In the genomic region with DNA sequence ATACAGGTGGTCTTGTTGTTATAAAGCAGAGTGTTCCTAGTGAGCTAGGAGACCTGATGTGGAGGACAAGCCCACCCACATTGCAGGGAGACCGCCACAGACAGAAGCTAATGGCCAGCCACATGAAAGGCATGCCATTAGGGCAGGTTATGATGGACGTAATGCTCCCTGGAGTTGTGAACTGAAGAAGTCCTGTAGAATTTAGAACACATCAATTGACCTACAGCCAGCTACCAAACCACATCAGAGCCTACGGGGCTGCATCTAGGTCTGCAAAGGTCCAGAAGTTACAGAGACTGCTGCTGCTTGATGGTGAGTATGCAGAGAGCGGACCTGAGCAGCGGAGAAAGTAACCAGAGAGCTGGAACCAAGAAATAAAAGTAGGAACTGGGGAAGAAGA, we compare ENCODE assay signal across 19 cellular contexts.
A peak's percentile ranks its signal among the peaks of the same experiment; 100 is the strongest.
DNase-seq lines count a peak whose midpoint lies in the region; ATAC-seq and TF ChIP-seq lines count a peak whose summit lies in the region.
"Had no signal": no experiment of that assay in that cellular context is flagged by ENCODE, and none has a peak within 500 bp of the region (broad histone marks: within the 10 kb centered on the region; RNA-seq: fewer than 3 reads in every experiment).

No MANE protein-coding gene starts in this region.

- H3K4me1 ChIP-seq in ACC112 (ENCODE audit: control insufficient read depth, insufficient read depth, low read length, unreplicated experiment) (peaks cover 64% of the 10 kb centered on the region), PC-9 (replicated peaks; ENCODE audit: insufficient read depth) (peaks cover 43% of the 10 kb centered on the region), osteoblast (ENCODE audit: insufficient read depth, low read length) (peaks cover 49% of the 10 kb centered on the region)
- H3K4me1 ChIP-seq: HAP-1 had no signal

- POLR2A ChIA-PET in PC-9 (lab: Charles Lee; ENCODE audit: unreplicated experiment): no interaction called here

- CTCF ChIA-PET in PC-9 (lab: Charles Lee): no interaction called here

- no peaks in the 10 kb centered on the region for H3K27me3 Mint-ChIP-seq in dendritic cell treated with granulocyte-macrophage colony-stimulating factor and Interleukin-4, amounts not matched to agents 40 ng/mL and 50 ng/mL, for 4 days
- H3K27me3 Mint-ChIP-seq: CD8-positive, alpha-beta memory T cell had no signal

- no peak overlapping the region for H3K4me3 ChIP-seq in ACC112 (ENCODE audit: low read depth, low read length)
- H3K4me3 ChIP-seq in PC-9: no peak overlapping the region
- peak overlapping the region; percentile 16 for H3K4me3 ChIP-seq in osteoblast (ENCODE audit: insufficient read depth, low read length)
- H3K4me3 ChIP-seq: BLaER1 treated with 17β-estradiol and CSF1 and Interleukin-3, amounts not matched to agents 10 nM and 100 nM; HAP-1 had no signal

- H3K4me3 Mint-ChIP-seq in dendritic cell treated with granulocyte-macrophage colony-stimulating factor and Interleukin-4, amounts not matched to agents 40 ng/mL and 50 ng/mL, for 4 days: no peak overlapping the region
- H3K4me3 Mint-ChIP-seq: CD8-positive, alpha-beta memory T cell had no signal

- intact Hi-C loops in PC-9 (cut with micrococcal nuclease; ENCODE audit: unreplicated experiment): loop anchor here (5.0 kb wide), 1 partner anchor 174 kb away; no protein-coding TSS in a partner anchor
- intact Hi-C loops in dendritic cell treated with granulocyte-macrophage colony-stimulating factor and Interleukin-4, amounts not matched to agents 40 ng/mL and 50 ng/mL, for 4 days (cut with micrococcal nuclease): no loop called here

- DNase-seq in PC-9 (no peak), osteoblast (ENCODE audit: insufficient read length, low spot score, missing footprints) (no peak), DMS 273 (lab: John Stamatoyannopoulos, UW; ENCODE audit: unreplicated experiment) (no peak), activated T-cell treated with anti-CD3 and anti-CD28 coated beads for 4 hours (no peak)
- DNase-seq: CD8-positive, alpha-beta memory T cell; KG1; MV-4-11; NCI-H187; NCI-H2107; NCI-H510A; NCI-H748 treated with DMSO at 0.1 percent for 48 hours; NK-92 treated with Interleukin-12 subunit alpha and Interleukin-12 subunit beta, amount 100 ng/mL, for 24 hours; SHP77 treated with DMSO at 0.1 percent for 48 hours had no signal

- peak overlapping the region; percentile 98 for H3K27ac ChIP-seq in ACC112 (ENCODE audit: low read depth, low read length)
- H3K27ac ChIP-seq in PC-9: peak overlapping the region; percentile 97
- peak overlapping the region; percentile 78 for H3K27ac ChIP-seq in osteoblast (ENCODE audit: low read depth, low read length)

- H2AFZ ChIP-seq in ACC112 (ENCODE audit: low read length, unreplicated experiment) (no peak overlapping the region), PC-9 (no peak overlapping the region), osteoblast (ENCODE audit: low read length) (no peak overlapping the region)

- H3K27ac Mint-ChIP-seq in dendritic cell treated with granulocyte-macrophage colony-stimulating factor and Interleukin-4, amounts not matched to agents 40 ng/mL and 50 ng/mL, for 4 days: peak overlapping the region; percentile 11
- H3K27ac Mint-ChIP-seq: CD8-positive, alpha-beta memory T cell had no signal

- H3K27me3 ChIP-seq in ACC112 (ENCODE audit: insufficient read depth, low read length): no peaks in the 10 kb centered on the region
- no peaks in the 10 kb centered on the region for H3K27me3 ChIP-seq in PC-9 (ENCODE audit: insufficient read depth, low read depth)
- H3K27me3 ChIP-seq in osteoblast (ENCODE audit: insufficient read depth, low read length): no peaks in the 10 kb centered on the region
- H3K27me3 ChIP-seq: BLaER1 treated with 17β-estradiol and CSF1 and Interleukin-3, amounts not matched to agents 10 nM and 100 nM had no signal

- peaks cover 26% of the 10 kb centered on the region for H3F3A ChIP-seq in PC-9 (ENCODE audit: insufficient read depth, low read depth)

- no peaks in the 10 kb centered on the region for H4K20me1 ChIP-seq in PC-9 (ENCODE audit: insufficient read depth)
- H4K20me1 ChIP-seq in osteoblast (ENCODE audit: insufficient read depth, low read length): no peaks in the 10 kb centered on the region
- H4K20me1 ChIP-seq: BLaER1 treated with 17β-estradiol and CSF1 and Interleukin-3, amounts not matched to agents 10 nM and 100 nM had no signal

- peaks cover 14% of the 10 kb centered on the region for H3K36me3 Mint-ChIP-seq in dendritic cell treated with granulocyte-macrophage colony-stimulating factor and Interleukin-4, amounts not matched to agents 40 ng/mL and 50 ng/mL, for 4 days (ENCODE audit: low read depth)
- H3K36me3 Mint-ChIP-seq: CD8-positive, alpha-beta memory T cell had no signal

- H3K9me3 ChIP-seq in PC-9 (ENCODE audit: insufficient read depth, low read depth): peaks cover 4% of the 10 kb centered on the region; the same call in 1 of the 2 replicates
- H3K9me3 ChIP-seq in osteoblast (ENCODE audit: low read depth, low read length): no peaks in the 10 kb centered on the region
- H3K9me3 ChIP-seq: HAP-1 had no signal

- no peaks in the 10 kb centered on the region for H3K9me2 ChIP-seq in PC-9 (ENCODE audit: insufficient read depth)

- peaks cover 38% of the 10 kb centered on the region for H3K4me1 Mint-ChIP-seq in dendritic cell treated with granulocyte-macrophage colony-stimulating factor and Interleukin-4, amounts not matched to agents 40 ng/mL and 50 ng/mL, for 4 days (ENCODE audit: low read depth)
- H3K4me1 Mint-ChIP-seq: CD8-positive, alpha-beta memory T cell had no signal

- BruUV-seq in PC-9 (replicated peaks; lab: Mats Ljungman, UMichigan): no TSS peak

- H3K36me3 ChIP-seq in ACC112 (ENCODE audit: insufficient read depth, low read length) (peaks cover 36% of the 10 kb centered on the region; the same call in 1 of the 2 replicates), PC-9 (ENCODE audit: low read depth) (0 out of 2 replicates have a peak, but pooled peaks cover 18% of the 10 kb centered on the region), osteoblast (ENCODE audit: insufficient read depth, low read length) (no peaks in the 10 kb centered on the region)
- H3K36me3 ChIP-seq: BLaER1 treated with 17β-estradiol and CSF1 and Interleukin-3, amounts not matched to agents 10 nM and 100 nM; HAP-1 had no signal

- TF ChIP-seq CTCF in PC-9 (conservative IDR thresholded peaks at IDR 0.05) (no peak), osteoblast (IDR thresholded peaks at IDR 0.05; ENCODE audit: extremely low read depth, low read depth, low read length) (no peak)

- H3K9me3 Mint-ChIP-seq in dendritic cell treated with granulocyte-macrophage colony-stimulating factor and Interleukin-4, amounts not matched to agents 40 ng/mL and 50 ng/mL, for 4 days: no peaks in the 10 kb centered on the region

- H3K4me2 ChIP-seq in PC-9: no peak overlapping the region
- peak overlapping the region; percentile 62 for H3K4me2 ChIP-seq in osteoblast (ENCODE audit: insufficient read depth, low read length)
- H3K4me2 ChIP-seq: BLaER1 treated with 17β-estradiol and CSF1 and Interleukin-3, amounts not matched to agents 10 nM and 100 nM had no signal

- H3K79me2 ChIP-seq in ACC112 (ENCODE audit: control insufficient read depth, insufficient read depth, low read length, unreplicated experiment) (peaks cover 68% of the 10 kb centered on the region), PC-9 (ENCODE audit: low read depth) (0 out of 2 replicates have a peak, but pooled peaks cover 7% of the 10 kb centered on the region), osteoblast (ENCODE audit: insufficient read depth, low read length) (peaks cover 82% of the 10 kb centered on the region)

- ATAC-seq in HG02938 (IDR thresholded peaks at IDR 0.05; ENCODE audit: unreplicated experiment) (no peak), GM18511 (IDR thresholded peaks at IDR 0.05; ENCODE audit: unreplicated experiment) (no peak)
